ENCODE assay signal across 24 cellular contexts in genomic region chr17:62599964-62600657, GRCh38. TPM values are rescaled to one million over a fixed set of nuclear protein-coding genes. Genes with fewer than 3 reads are reported as not detected.
"Had no signal": no experiment of that assay in that cellular context is flagged by ENCODE, and none has a peak within 500 bp of the region (broad histone marks: within the 10 kb centered on the region; RNA-seq: fewer than 3 reads in every experiment).

No MANE protein-coding gene starts in this region.

- H3K9me3 Mint-ChIP-seq: activated naive CD8-positive, alpha-beta T cell treated with anti-CD3 and anti-CD28 coated beads, Interleukin-2, amount 50 U/mL, for 24 hours; immature natural killer cell had no signal

- H3K36me3 ChIP-seq: prostate gland had no signal

- H3K27me3 ChIP-seq: brain microvascular endothelial cell, esophagus muscularis mucosa, gastroesophageal sphincter, heart right ventricle, testis had no signal

- DNase-seq: activated CD4-positive, alpha-beta T cell treated with anti-CD3 and anti-CD28 coated beads, Interleukin-2, amount 50 U/mL, for 4 hours; activated naive CD4-positive, alpha-beta T cell treated with Interleukin-2 at 50 U/mL for 16 hours; activated naive CD8-positive, alpha-beta T cell treated with anti-CD3 and anti-CD28 coated beads, Interleukin-2, amount 50 U/mL, for 24 hours; anterior cingulate cortex; brain microvascular endothelial cell; cortex of kidney; heart right ventricle; immature natural killer cell; kidney glomerular epithelial cell; midbrain; occipital lobe; right cardiac atrium; stimulated activated CD4-positive, alpha-beta T cell treated with anti-CD3 and anti-CD28 coated beads, Interleukin-15, amount 100 ng/mL, for 24 hours; stimulated activated CD4-positive, alpha-beta T cell treated with anti-CD3 and anti-CD28 coated beads, Interleukin-2, amount 100 ng/mL, for 48 hours; testis had no signal

- H3K27ac Mint-ChIP-seq: activated naive CD8-positive, alpha-beta T cell treated with anti-CD3 and anti-CD28 coated beads, Interleukin-2, amount 50 U/mL, for 24 hours; activated T-helper 2 cell treated with anti-CD3 and anti-CD28 coated beads, Interferon-gamma antibody, Interleukin-2, Interleukin-4, amounts not matched to agents 10 μg/mL and 5 μg/mL and 100 μg/mL, durations not matched to agents 14 hours and 24 hours and 36 hours; nephron; T-helper 2 cell treated with Interferon-gamma antibody and Interleukin-4, amounts not matched to agents 5 μg/mL and 100 μg/mL, for 36 hours had no signal

- ATAC-seq: activated naive CD8-positive, alpha-beta T cell treated with anti-CD3 and anti-CD28 coated beads, Interleukin-2, amount 50 U/mL, for 24 hours; gastroesophageal sphincter had no signal

- H3K27me3 Mint-ChIP-seq: activated naive CD8-positive, alpha-beta T cell treated with anti-CD3 and anti-CD28 coated beads, Interleukin-2, amount 50 U/mL, for 24 hours had no signal

- H3K9me3 ChIP-seq: esophagus muscularis mucosa, gastroesophageal sphincter, prostate gland, testis had no signal

- H3K4me3 ChIP-seq: esophagus muscularis mucosa, gastroesophageal sphincter, heart right ventricle, prostate gland, skin epidermis, testis had no signal

- H3K27ac ChIP-seq: brain microvascular endothelial cell, esophagus muscularis mucosa, gastroesophageal sphincter, prostate gland, testis had no signal

- H3K4me1 ChIP-seq: esophagus muscularis mucosa, gastroesophageal sphincter, prostate gland, testis had no signal

- H3K4me1 Mint-ChIP-seq: activated naive CD8-positive, alpha-beta T cell treated with anti-CD3 and anti-CD28 coated beads, Interleukin-2, amount 50 U/mL, for 24 hours had no signal

- FAIRE-seq: endothelial cell of umbilical vein, TTC549 had no signal

- H3K4me3 Mint-ChIP-seq: activated naive CD8-positive, alpha-beta T cell treated with anti-CD3 and anti-CD28 coated beads, Interleukin-2, amount 50 U/mL, for 24 hours; immature natural killer cell; nephron; T-helper 2 cell treated with Interferon-gamma antibody and Interleukin-4, amounts not matched to agents 5 μg/mL and 100 μg/mL, for 36 hours had no signal

RNA-seq across cellular contexts. Expression of gene MRC2, which starts 27.4 kb away (rescaled TPM):
- polyA plus RNA-seq: immature natural killer cell had no signal
